Comparison of ENCODE assay signal across 34 cellular contexts in genomic region chr1:50393522-50394120, GRCh38. TPM values are rescaled to one million over a fixed set of nuclear protein-coding genes. Genes with fewer than 3 reads are reported as not detected.
"Had no signal": no experiment of that assay in that cellular context is flagged by ENCODE, and none has a peak within 500 bp of the region (broad histone marks: within the 10 kb centered on the region; RNA-seq: fewer than 3 reads in every experiment).

No MANE protein-coding gene starts in this region.

- H3K4me2 ChIP-seq: hepatocyte, neural progenitor cell, smooth muscle cell had no signal

- H3K9me3 ChIP-seq: transverse colon, upper lobe of right lung, uterus had no signal

- ATAC-seq: foreskin keratinocyte; gastroesophageal sphincter; heart left ventricle; left lobe of liver; naive thymus-derived CD4-positive, alpha-beta T cell; sciatic nerve; stimulated activated naive CD8-positive, alpha-beta T cell treated with anti-CD3 and anti-CD28 coated beads, Interleukin-15, amount 100 ng/mL, for 72 hours; upper lobe of right lung had no signal

- H3K9me3 Mint-ChIP-seq: nephron had no signal

- H3K36me3 Mint-ChIP-seq: memory B cell, neural progenitor cell had no signal

- H3K36me3 ChIP-seq: esophagus muscularis mucosa, gastroesophageal sphincter, heart left ventricle, neural progenitor cell, suprapubic skin, transverse colon, upper lobe of right lung, uterus had no signal

- H3K4me1 ChIP-seq: esophagus muscularis mucosa, foreskin keratinocyte, gastroesophageal sphincter, heart left ventricle, neural progenitor cell, parathyroid adenoma, suprapubic skin, transverse colon, upper lobe of right lung, uterus had no signal

- H3K27me3 Mint-ChIP-seq: progenitor cell of endocrine pancreas had no signal

- H3K27me3 ChIP-seq: hepatocyte, neural progenitor cell, upper lobe of right lung, uterus had no signal

- H3K4me3 ChIP-seq: dorsolateral prefrontal cortex, esophagus muscularis mucosa, gastroesophageal sphincter, heart left ventricle, hepatocyte, lung, neural progenitor cell, smooth muscle cell, suprapubic skin, transverse colon, upper lobe of right lung, uterus had no signal

- H3K79me2 ChIP-seq: hepatocyte, parathyroid adenoma had no signal

- H3K27ac Mint-ChIP-seq: memory B cell; naive thymus-derived CD4-positive, alpha-beta T cell; nephron; neural progenitor cell; progenitor cell of endocrine pancreas; stimulated activated naive CD8-positive, alpha-beta T cell treated with anti-CD3 and anti-CD28 coated beads, Interleukin-15, amount 100 ng/mL, for 72 hours had no signal

- H2AFZ ChIP-seq: hepatocyte, neural progenitor cell, parathyroid adenoma had no signal

- H3K27ac ChIP-seq: dorsolateral prefrontal cortex, esophagus muscularis mucosa, foreskin keratinocyte, gastroesophageal sphincter, heart left ventricle, hepatocyte, neural progenitor cell, parathyroid adenoma, suprapubic skin, transverse colon, upper lobe of right lung, uterus had no signal

- H3K4me3 Mint-ChIP-seq: memory B cell; naive thymus-derived CD4-positive, alpha-beta T cell; nephron; neural progenitor cell; stimulated activated naive CD8-positive, alpha-beta T cell treated with anti-CD3 and anti-CD28 coated beads, Interleukin-15, amount 100 ng/mL, for 72 hours had no signal

- H3K4me1 Mint-ChIP-seq: memory B cell; naive thymus-derived CD4-positive, alpha-beta T cell; nephron; neural progenitor cell; stimulated activated naive CD8-positive, alpha-beta T cell treated with anti-CD3 and anti-CD28 coated beads, Interleukin-15, amount 100 ng/mL, for 72 hours had no signal

- DNase-seq: dorsolateral prefrontal cortex; effector CD4-positive, alpha-beta T cell; foreskin keratinocyte; heart left ventricle; kidney; midbrain; naive thymus-derived CD4-positive, alpha-beta T cell; stimulated activated CD4-positive, alpha-beta T cell treated with anti-CD3 and anti-CD28 coated beads, Interleukin-12 subunit alpha, Interleukin-12 subunit beta, amount 100 ng/mL, for 4 hours; stimulated activated CD4-positive, alpha-beta T cell treated with anti-CD3 and anti-CD28 coated beads, Interleukin-1b, Interleukin-23, amount 100 ng/mL, for 48 hours; stimulated activated CD4-positive, alpha-beta T cell treated with anti-CD3 and anti-CD28 coated beads, Interleukin-4, amount 100 ng/mL, for 1 hour; stimulated activated CD8-positive, alpha-beta memory T cell treated with anti-CD3 and anti-CD28 coated beads, Interleukin-4, amount 100 ng/mL, for 48 hours; stimulated activated naive CD4-positive, alpha-beta T cell; stimulated activated naive CD8-positive, alpha-beta T cell treated with anti-CD3 and anti-CD28 coated beads, Interleukin-15, amount 100 ng/mL, for 72 hours; transverse colon; upper lobe of right lung; uterus had no signal

- H3K9ac ChIP-seq: neural progenitor cell, parathyroid adenoma had no signal

RNA-seq across cellular contexts. Expression of gene DMRTA2, which starts 29.6 kb away (rescaled TPM):
- total RNA-seq: endothelial cell of umbilical vein; epithelial cell of proximal tubule; esophagus muscularis mucosa; fibroblast of lung; foreskin keratinocyte; kidney; left lobe of liver; liver; mucosa of gallbladder; naive thymus-derived CD4-positive, alpha-beta T cell; progenitor cell of endocrine pancreas; sciatic nerve; suprapubic skin; transverse colon; upper lobe of right lung; uterus had no signal
- polyA plus RNA-seq: endothelial cell of umbilical vein; foreskin keratinocyte; heart left ventricle; hepatocyte; liver; naive thymus-derived CD4-positive, alpha-beta T cell; smooth muscle cell had no signal
